ENCODE assay signal across 1 cellular context in the genomic region with DNA sequence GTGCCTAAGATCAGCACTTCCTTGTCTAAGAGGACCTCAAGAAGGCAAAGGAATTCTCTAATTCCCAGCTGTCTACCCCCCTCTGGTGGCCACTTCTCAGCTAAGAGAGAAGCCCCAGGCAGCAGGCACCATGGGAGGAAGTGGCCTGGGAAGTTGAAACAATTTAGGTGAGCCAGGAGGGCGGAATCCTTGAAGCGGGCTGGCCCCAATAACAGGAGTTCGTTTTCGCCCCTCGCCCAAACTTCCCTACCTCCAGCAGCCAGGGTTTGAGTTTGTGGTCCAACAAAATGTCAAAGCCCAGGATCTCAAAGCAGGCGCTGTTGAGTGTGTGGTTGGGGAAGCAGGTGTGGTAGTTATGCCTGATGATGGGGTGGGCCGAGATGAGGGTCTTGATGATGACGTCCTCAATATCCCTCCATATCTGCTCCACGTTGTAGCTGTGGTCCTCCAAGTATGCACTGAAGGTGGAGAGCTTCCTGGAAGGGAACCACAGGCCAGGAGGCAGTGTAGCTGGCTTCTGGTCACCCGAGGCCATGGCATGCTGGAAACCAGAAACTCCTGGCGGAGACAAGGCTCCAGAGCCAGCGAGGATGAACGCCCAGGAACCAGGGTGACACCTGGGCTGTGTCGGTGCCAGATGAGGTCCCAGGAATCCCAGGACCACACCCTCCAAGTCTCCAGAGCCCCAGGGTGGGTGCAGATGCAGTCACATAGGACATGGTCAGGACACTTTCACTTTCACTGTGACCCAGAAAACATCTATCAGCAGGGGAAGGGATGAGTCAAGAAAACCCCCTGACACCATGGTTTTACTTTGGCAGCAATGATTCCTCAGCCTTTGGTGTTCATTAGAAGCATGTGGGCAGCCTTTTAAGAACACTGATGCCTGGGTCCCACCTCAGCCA.
A peak's percentile ranks its signal among the peaks of the same experiment; 100 is the strongest.
TF ChIP-seq lines count a peak whose summit lies in the region.

No MANE protein-coding gene starts in this region.

TF ChIP-seq in HepG2, 621 proteins besides CTCF, POLR2A, EP300 and RAD21 (continued from another document and continues in another):
- TF ChIP-seq, protein P1, sequence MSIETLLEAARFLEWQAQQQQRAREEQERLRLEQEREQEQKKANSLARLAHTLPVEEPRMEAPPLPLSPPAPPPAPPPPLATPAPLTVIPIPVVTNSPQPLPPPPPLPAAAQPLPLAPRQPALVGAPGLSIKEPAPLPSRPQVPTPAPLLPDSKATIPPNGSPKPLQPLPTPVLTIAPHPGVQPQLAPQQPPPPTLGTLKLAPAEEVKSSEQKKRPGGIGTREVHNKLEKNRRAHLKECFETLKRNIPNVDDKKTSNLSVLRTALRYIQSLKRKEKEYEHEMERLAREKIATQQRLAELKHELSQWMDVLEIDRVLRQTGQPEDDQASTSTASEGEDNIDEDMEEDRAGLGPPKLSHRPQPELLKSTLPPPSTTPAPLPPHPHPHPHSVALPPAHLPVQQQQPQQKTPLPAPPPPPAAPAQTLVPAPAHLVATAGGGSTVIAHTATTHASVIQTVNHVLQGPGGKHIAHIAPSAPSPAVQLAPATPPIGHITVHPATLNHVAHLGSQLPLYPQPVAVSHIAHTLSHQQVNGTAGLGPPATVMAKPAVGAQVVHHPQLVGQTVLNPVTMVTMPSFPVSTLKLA (IDR thresholded peaks at IDR 0.05): no peak
- TF ChIP-seq YY1 (IDR thresholded peaks at IDR 0.05; ENCODE audit: insufficient read depth, insufficient replicate concordance, low read depth, low read length) (no peak), ZNF253 (CRISPR knock-in tag; IDR thresholded peaks at IDR 0.05; ENCODE audit: borderline replicate concordance) (no peak), NR3C1 (CRISPR knock-in tag; IDR thresholded peaks at IDR 0.05) (no peak), NCOA5 (CRISPR knock-in tag; IDR thresholded peaks at IDR 0.05) (no peak), ZNF564 (CRISPR knock-in tag; IDR thresholded peaks at IDR 0.05) (no peak), ASH2L (IDR thresholded peaks at IDR 0.05; ENCODE audit: insufficient read length, low read depth, low read length) (no peak), ZFY (CRISPR knock-in tag; IDR thresholded peaks at IDR 0.05) (peak; percentile 68), ZNF337 (CRISPR knock-in tag; IDR thresholded peaks at IDR 0.05; ENCODE audit: borderline replicate concordance, low read depth) (no peak), GPN1 (CRISPR knock-in tag; IDR thresholded peaks at IDR 0.05; ENCODE audit: borderline replicate concordance) (0 out of 2 replicates have a peak, but pooled peaks have one; percentile 40), ZSCAN9 (CRISPR knock-in tag; IDR thresholded peaks at IDR 0.05; ENCODE audit: borderline replicate concordance) (no peak), POLR2G (IDR thresholded peaks at IDR 0.05; ENCODE audit: low read depth, low read length) (no peak), SRSF1 (optimal IDR thresholded peaks at IDR 0.05; ENCODE audit: low read depth, low read length) (no peak), HNRNPK (IDR thresholded peaks at IDR 0.05; ENCODE audit: low read depth, low read length, poor library complexity, severe bottlenecking) (no peak), NFE2L1 (CRISPR knock-in tag; IDR thresholded peaks at IDR 0.05; ENCODE audit: borderline replicate concordance) (no peak), TCF12 (IDR thresholded peaks at IDR 0.05) (no peak), TCF12 (CRISPR knock-in tag; IDR thresholded peaks at IDR 0.05) (no peak), ZNF749 (CRISPR knock-in tag; IDR thresholded peaks at IDR 0.05; ENCODE audit: borderline replicate concordance) (no peak), TBX2 (CRISPR knock-in tag; IDR thresholded peaks at IDR 0.05; ENCODE audit: borderline replicate concordance) (0 out of 2 replicates have a peak, but pooled peaks have one; percentile 17), ZNF737 (CRISPR knock-in tag; IDR thresholded peaks at IDR 0.05; ENCODE audit: borderline replicate concordance) (peak; percentile 87; the same call in 1 of the 2 replicates), ZNF781 (CRISPR knock-in tag; IDR thresholded peaks at IDR 0.05; ENCODE audit: borderline replicate concordance, not compliant biosample characterization) (no peak), ZBTB42 (CRISPR knock-in tag; IDR thresholded peaks at IDR 0.05) (0 out of 2 replicates have a peak, but pooled peaks have one; percentile 45), ZNF7 (CRISPR knock-in tag; IDR thresholded peaks at IDR 0.05) (no peak), NFKB2 (CRISPR knock-in tag; IDR thresholded peaks at IDR 0.05; ENCODE audit: borderline replicate concordance) (peak; percentile 57), FOXC1 (CRISPR knock-in tag; IDR thresholded peaks at IDR 0.05; ENCODE audit: borderline replicate concordance) (peak; percentile 63; the same call in 1 of the 2 replicates), ZNF777 (CRISPR knock-in tag; IDR thresholded peaks at IDR 0.05) (no peak), LCORL (IDR thresholded peaks at IDR 0.05) (no peak), LCORL (CRISPR knock-in tag; IDR thresholded peaks at IDR 0.05) (peak; percentile 69), NR2F6 (IDR thresholded peaks at IDR 0.05) (0 out of 2 replicates have a peak, but pooled peaks have one; percentile 22), NR2F6 (CRISPR knock-in tag; IDR thresholded peaks at IDR 0.05) (0 out of 2 replicates have a peak, but pooled peaks have one; percentile 33), SSRP1 (CRISPR knock-in tag; IDR thresholded peaks at IDR 0.05) (0 out of 2 replicates have a peak, but pooled peaks have one; percentile 31), SIX1 (CRISPR knock-in tag; IDR thresholded peaks at IDR 0.05; ENCODE audit: borderline replicate concordance) (0 out of 2 replicates have a peak, but pooled peaks have one; percentile 20)
- TF ChIP-seq, protein P2, sequence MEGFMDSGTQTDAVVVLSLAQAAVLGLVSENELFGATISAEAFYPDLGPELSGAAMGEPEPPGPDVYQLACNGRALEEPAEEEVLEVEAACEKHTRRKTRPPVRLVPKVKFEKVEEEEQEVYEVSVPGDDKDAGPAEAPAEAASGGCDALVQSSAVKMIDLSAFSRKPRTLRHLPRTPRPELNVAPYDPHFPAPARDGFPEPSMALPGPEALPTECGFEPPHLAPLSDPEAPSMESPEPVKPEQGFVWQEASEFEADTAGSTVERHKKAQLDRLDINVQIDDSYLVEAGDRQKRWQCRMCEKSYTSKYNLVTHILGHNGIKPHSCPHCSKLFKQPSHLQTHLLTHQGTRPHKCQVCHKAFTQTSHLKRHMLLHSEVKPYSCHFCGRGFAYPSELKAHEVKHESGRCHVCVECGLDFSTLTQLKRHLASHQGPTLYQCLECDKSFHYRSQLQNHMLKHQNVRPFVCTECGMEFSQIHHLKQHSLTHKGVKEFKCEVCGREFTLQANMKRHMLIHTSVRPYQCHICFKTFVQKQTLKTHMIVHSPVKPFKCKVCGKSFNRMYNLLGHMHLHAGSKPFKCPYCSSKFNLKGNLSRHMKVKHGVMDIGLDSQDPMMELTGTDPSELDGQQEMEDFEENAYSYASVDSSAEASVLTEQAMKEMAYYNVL (CRISPR knock-in tag; IDR thresholded peaks at IDR 0.05; ENCODE audit: borderline replicate concordance): no peak; the same call in 1 of the 2 replicates
- TF ChIP-seq, protein P3, sequence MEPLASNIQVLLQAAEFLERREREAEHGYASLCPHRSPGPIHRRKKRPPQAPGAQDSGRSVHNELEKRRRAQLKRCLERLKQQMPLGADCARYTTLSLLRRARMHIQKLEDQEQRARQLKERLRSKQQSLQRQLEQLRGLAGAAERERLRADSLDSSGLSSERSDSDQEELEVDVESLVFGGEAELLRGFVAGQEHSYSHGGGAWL (CRISPR knock-in tag; IDR thresholded peaks at IDR 0.05): 0 out of 2 replicates have a peak, but pooled peaks have one; percentile 34
- TF ChIP-seq, protein P4, sequence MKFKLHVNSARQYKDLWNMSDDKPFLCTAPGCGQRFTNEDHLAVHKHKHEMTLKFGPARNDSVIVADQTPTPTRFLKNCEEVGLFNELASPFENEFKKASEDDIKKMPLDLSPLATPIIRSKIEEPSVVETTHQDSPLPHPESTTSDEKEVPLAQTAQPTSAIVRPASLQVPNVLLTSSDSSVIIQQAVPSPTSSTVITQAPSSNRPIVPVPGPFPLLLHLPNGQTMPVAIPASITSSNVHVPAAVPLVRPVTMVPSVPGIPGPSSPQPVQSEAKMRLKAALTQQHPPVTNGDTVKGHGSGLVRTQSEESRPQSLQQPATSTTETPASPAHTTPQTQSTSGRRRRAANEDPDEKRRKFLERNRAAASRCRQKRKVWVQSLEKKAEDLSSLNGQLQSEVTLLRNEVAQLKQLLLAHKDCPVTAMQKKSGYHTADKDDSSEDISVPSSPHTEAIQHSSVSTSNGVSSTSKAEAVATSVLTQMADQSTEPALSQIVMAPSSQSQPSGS (CRISPR knock-in tag; IDR thresholded peaks at IDR 0.05): 0 out of 2 replicates have a peak, but pooled peaks have one; percentile 28
- TF ChIP-seq, protein P5, sequence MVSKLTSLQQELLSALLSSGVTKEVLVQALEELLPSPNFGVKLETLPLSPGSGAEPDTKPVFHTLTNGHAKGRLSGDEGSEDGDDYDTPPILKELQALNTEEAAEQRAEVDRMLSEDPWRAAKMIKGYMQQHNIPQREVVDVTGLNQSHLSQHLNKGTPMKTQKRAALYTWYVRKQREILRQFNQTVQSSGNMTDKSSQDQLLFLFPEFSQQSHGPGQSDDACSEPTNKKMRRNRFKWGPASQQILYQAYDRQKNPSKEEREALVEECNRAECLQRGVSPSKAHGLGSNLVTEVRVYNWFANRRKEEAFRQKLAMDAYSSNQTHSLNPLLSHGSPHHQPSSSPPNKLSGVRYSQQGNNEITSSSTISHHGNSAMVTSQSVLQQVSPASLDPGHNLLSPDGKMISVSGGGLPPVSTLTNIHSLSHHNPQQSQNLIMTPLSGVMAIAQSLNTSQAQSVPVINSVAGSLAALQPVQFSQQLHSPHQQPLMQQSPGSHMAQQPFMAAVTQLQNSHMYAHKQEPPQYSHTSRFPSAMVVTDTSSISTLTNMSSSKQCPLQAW (CRISPR knock-in tag; IDR thresholded peaks at IDR 0.05): peak; percentile 62
- TF ChIP-seq, protein P6, sequence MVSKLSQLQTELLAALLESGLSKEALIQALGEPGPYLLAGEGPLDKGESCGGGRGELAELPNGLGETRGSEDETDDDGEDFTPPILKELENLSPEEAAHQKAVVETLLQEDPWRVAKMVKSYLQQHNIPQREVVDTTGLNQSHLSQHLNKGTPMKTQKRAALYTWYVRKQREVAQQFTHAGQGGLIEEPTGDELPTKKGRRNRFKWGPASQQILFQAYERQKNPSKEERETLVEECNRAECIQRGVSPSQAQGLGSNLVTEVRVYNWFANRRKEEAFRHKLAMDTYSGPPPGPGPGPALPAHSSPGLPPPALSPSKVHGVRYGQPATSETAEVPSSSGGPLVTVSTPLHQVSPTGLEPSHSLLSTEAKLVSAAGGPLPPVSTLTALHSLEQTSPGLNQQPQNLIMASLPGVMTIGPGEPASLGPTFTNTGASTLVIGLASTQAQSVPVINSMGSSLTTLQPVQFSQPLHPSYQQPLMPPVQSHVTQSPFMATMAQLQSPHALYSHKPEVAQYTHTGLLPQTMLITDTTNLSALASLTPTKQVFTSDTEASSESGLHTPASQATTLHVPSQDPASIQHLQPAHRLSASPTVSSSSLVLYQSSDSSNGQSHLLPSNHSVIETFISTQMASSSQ (IDR thresholded peaks at IDR 0.05; ENCODE audit: low read depth): no peak
- TF ChIP-seq, protein P6 (CRISPR knock-in tag; IDR thresholded peaks at IDR 0.05; ENCODE audit: borderline replicate concordance): no peak
- TF ChIP-seq, protein P7, sequence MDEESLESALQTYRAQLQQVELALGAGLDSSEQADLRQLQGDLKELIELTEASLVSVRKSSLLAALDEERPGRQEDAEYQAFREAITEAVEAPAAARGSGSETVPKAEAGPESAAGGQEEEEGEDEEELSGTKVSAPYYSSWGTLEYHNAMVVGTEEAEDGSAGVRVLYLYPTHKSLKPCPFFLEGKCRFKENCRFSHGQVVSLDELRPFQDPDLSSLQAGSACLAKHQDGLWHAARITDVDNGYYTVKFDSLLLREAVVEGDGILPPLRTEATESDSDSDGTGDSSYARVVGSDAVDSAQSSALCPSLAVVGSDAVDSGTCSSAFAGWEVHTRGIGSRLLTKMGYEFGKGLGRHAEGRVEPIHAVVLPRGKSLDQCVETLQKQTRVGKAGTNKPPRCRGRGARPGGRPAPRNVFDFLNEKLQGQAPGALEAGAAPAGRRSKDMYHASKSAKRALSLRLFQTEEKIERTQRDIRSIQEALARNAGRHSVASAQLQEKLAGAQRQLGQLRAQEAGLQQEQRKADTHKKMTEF (CRISPR knock-in tag; IDR thresholded peaks at IDR 0.05): peak; percentile 39; the same call in 1 of the 2 replicates
- TF ChIP-seq, protein P8, sequence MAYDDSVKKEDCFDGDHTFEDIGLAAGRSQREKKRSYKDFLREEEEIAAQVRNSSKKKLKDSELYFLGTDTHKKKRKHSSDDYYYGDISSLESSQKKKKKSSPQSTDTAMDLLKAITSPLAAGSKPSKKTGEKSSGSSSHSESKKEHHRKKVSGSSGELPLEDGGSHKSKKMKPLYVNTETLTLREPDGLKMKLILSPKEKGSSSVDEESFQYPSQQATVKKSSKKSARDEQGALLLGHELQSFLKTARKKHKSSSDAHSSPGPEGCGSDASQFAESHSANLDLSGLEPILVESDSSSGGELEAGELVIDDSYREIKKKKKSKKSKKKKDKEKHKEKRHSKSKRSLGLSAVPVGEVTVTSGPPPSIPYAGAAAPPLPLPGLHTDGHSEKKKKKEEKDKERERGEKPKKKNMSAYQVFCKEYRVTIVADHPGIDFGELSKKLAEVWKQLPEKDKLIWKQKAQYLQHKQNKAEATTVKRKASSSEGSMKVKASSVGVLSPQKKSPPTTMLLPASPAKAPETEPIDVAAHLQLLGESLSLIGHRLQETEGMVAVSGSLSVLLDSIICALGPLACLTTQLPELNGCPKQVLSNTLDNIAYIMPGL (CRISPR knock-in tag; IDR thresholded peaks at IDR 0.05; ENCODE audit: borderline replicate concordance in 1 of 2, low read depth in 1 of 2): peak; percentile 80
- TF ChIP-seq, protein P9, sequence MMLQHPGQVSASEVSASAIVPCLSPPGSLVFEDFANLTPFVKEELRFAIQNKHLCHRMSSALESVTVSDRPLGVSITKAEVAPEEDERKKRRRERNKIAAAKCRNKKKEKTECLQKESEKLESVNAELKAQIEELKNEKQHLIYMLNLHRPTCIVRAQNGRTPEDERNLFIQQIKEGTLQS (CRISPR knock-in tag; IDR thresholded peaks at IDR 0.05): no peak
- TF ChIP-seq, protein P10, sequence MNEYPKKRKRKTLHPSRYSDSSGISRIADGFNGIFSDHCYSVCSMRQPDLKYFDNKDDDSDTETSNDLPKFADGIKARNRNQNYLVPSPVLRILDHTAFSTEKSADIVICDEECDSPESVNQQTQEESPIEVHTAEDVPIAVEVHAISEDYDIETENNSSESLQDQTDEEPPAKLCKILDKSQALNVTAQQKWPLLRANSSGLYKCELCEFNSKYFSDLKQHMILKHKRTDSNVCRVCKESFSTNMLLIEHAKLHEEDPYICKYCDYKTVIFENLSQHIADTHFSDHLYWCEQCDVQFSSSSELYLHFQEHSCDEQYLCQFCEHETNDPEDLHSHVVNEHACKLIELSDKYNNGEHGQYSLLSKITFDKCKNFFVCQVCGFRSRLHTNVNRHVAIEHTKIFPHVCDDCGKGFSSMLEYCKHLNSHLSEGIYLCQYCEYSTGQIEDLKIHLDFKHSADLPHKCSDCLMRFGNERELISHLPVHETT (CRISPR knock-in tag; conservative IDR thresholded peaks at IDR 0.05): no peak
